Comparison of ENCODE assay signal across 8 cellular contexts in genomic region chr6:99151634-99152344, GRCh38.
DNase-seq lines count a peak whose midpoint lies in the region; ATAC-seq, FAIRE-seq and TF ChIP-seq lines count a peak whose summit lies in the region.

No MANE protein-coding gene starts in this region.

- no peak overlapping the region for H3K4me3 ChIP-seq in SJCRH30
- H3K4me3 ChIP-seq in pancreas: no peak overlapping the region

- WGBS in pancreas, 2 donors: 40 to 47% methylated on average over 11 of the region's 11 CpGs

- FAIRE-seq in pancreas (lab: Jason Lieb, UNC): no peak

- H3K27me3 ChIP-seq in SJCRH30 (no peaks in the 10 kb centered on the region), pancreas (no peaks in the 10 kb centered on the region)

- intact Hi-C loops in pancreas (cut with DNase I): no loop called here

- ATAC-seq in GM19468 (IDR thresholded peaks at IDR 0.05; ENCODE audit: extremely low read depth, unreplicated experiment) (peak; percentile 96), HG03442 (IDR thresholded peaks at IDR 0.05; ENCODE audit: unreplicated experiment) (peak; percentile 96), pancreas (peak in 2 of 4 donors; percentile 61 to 63)

- no peaks in the 10 kb centered on the region for H3K9me3 ChIP-seq in SJCRH30 (replicated peaks)
- H3K9me3 ChIP-seq in pancreas: no peaks in the 10 kb centered on the region

- DNase-seq in NCI-H2227 (lab: John Stamatoyannopoulos, UW; ENCODE audit: unreplicated experiment) (peak; percentile 13), NCI-H2227 treated with DMSO at 0.1 percent for 48 hours (lab: John Stamatoyannopoulos, UW) (no peak), SJCRH30 (peak; percentile 34 to 61), ecto neural progenitor cell (ENCODE audit: low spot score) (peak; percentile 75), pancreas (peak in 3 of 6 donors; percentile 7 to 66 (median 25)), superior temporal gyrus (ENCODE audit: extremely low spot score) (no peak)

- no peaks in the 10 kb centered on the region for H3K4me1 ChIP-seq in SJCRH30
- H3K4me1 ChIP-seq in pancreas: peaks cover 0 to 5% (median 0%) of the 10 kb centered on the region in 3 donors

- H3K27ac ChIP-seq in SJCRH30 (no peak overlapping the region), pancreas (no peak overlapping the region)

- no peaks in the 10 kb centered on the region for H3K36me3 ChIP-seq in SJCRH30
- H3K36me3 ChIP-seq in pancreas: no peaks in the 10 kb centered on the region

- peak in 3 of 4 donors; percentile 22 to 35 (median 25) for TF ChIP-seq CTCF in pancreas (IDR thresholded peaks at IDR 0.05)

Comparison
In these comparisons a context has a peak if more than half of its experiments do, and no peak if none do; other contexts are left out.
1. DNase-seq: peak in NCI-H2227 (single experiment), SJCRH30 (2 of 2) and ecto neural progenitor cell (single experiment); none in NCI-H2227 treated with DMSO at 0.1 percent for 48 hours (single experiment) and superior temporal gyrus (single experiment).